In genomic region chr5:40391642-40392041, GRCh38 we compare ENCODE assay signal across 31 cellular contexts.
DNase-seq lines count a peak whose midpoint lies in the region; ATAC-seq, FAIRE-seq and TF ChIP-seq lines count a peak whose summit lies in the region.
"Had no signal": no experiment of that assay in that cellular context is flagged by ENCODE, and none has a peak within 500 bp of the region (broad histone marks: within the 10 kb centered on the region; RNA-seq: fewer than 3 reads in every experiment).

No MANE protein-coding gene starts in this region.

- no peak overlapping the region for H3K4me3 ChIP-seq in bronchial epithelial cell (ENCODE audit: low read depth, low read length)
- no peak overlapping the region for H3K4me3 ChIP-seq in keratinocyte (ENCODE audit: control insufficient read depth in 2 of 3, extremely low read depth in 1 of 3, insufficient read depth in 2 of 3, low read depth in 1 of 3, low read length in 3 of 3)
- H3K4me3 ChIP-seq: BLaER1, breast epithelium, esophagus squamous epithelium, GM12878 had no signal

- H3K27me3 ChIP-seq in bronchial epithelial cell (ENCODE audit: control insufficient read depth, insufficient read depth, low read length) (no peaks in the 10 kb centered on the region), keratinocyte (ENCODE audit: control insufficient read depth, extremely low read depth, insufficient read depth, low read length) (no peaks in the 10 kb centered on the region)
- H3K27me3 ChIP-seq: BLaER1, breast epithelium, esophagus squamous epithelium, neutrophil had no signal

- H3K27ac ChIP-seq in keratinocyte (ENCODE audit: control insufficient read depth, insufficient read depth, low read length) = no peak overlapping the region
- H3K27ac ChIP-seq: BLaER1, breast epithelium, esophagus squamous epithelium, KMS-11, neutrophil had no signal

- H3K9me1 ChIP-seq in keratinocyte (ENCODE audit: control insufficient read depth, extremely low read depth, insufficient read depth, low read length) = no peaks in the 10 kb centered on the region

- H3K9me3 Mint-ChIP-seq in stimulated activated naive CD8-positive, alpha-beta T cell treated with anti-CD3 and anti-CD28 coated beads, Interleukin-15, amount 100 ng/mL, for 72 hours = no peaks in the 10 kb centered on the region
- H3K9me3 Mint-ChIP-seq: activated B cell treated with CpG ODN at 0.5 μM for 24 hours, endodermal cell had no signal

- H3K9me3 ChIP-seq in keratinocyte (ENCODE audit: control insufficient read depth, low read depth, low read length) = no peaks in the 10 kb centered on the region
- H3K9me3 ChIP-seq: BLaER1, breast epithelium, esophagus squamous epithelium, neutrophil had no signal

- H3K4me3 Mint-ChIP-seq in stimulated activated naive CD8-positive, alpha-beta T cell treated with anti-CD3 and anti-CD28 coated beads, Interleukin-15, amount 100 ng/mL, for 72 hours = no peak overlapping the region
- H3K4me3 Mint-ChIP-seq: activated B cell treated with CpG ODN at 0.5 μM for 24 hours, endodermal cell had no signal

- FAIRE-seq in bronchial epithelial cell (lab: Jason Lieb, UNC) = no peak
- FAIRE-seq in keratinocyte (lab: Jason Lieb, UNC) = peak; percentile 32
- FAIRE-seq: D721Med, GM12878, H1, kidney had no signal

- H3K36me3 ChIP-seq in bronchial epithelial cell (ENCODE audit: control insufficient read depth, insufficient read depth, low read length) (no peaks in the 10 kb centered on the region), keratinocyte (ENCODE audit: control insufficient read depth in 2 of 2, extremely low read depth in 1 of 2, insufficient read depth in 2 of 2, low read length in 2 of 2) (no peaks in the 10 kb centered on the region)
- H3K36me3 ChIP-seq: BLaER1, breast epithelium, esophagus squamous epithelium, neutrophil had no signal

- H3K79me2 ChIP-seq in keratinocyte (ENCODE audit: control insufficient read depth, insufficient read depth, low read length) = no peaks in the 10 kb centered on the region

- H2AFZ ChIP-seq in keratinocyte (ENCODE audit: control insufficient read depth, low read length) = no peak overlapping the region

- H3K9ac ChIP-seq in keratinocyte (ENCODE audit: control insufficient read depth, extremely low read depth, insufficient read depth, low read length) = no peak overlapping the region
- H3K9ac ChIP-seq: BLaER1, KMS-11 had no signal

- H4K20me1 ChIP-seq in keratinocyte (ENCODE audit: control insufficient read depth, extremely low read depth, insufficient read depth, low read length) = no peaks in the 10 kb centered on the region
- H4K20me1 ChIP-seq: BLaER1 had no signal

- TF ChIP-seq CTCF in bronchial epithelial cell (IDR thresholded peaks at IDR 0.05; ENCODE audit: insufficient read depth, low read length, severe bottlenecking) (no peak), keratinocyte (optimal IDR thresholded peaks at IDR 0.05 in 1 of 3, IDR thresholded peaks at IDR 0.05 in 1 of 3, conservative IDR thresholded peaks at IDR 0.05 in 1 of 3; ENCODE audit: extremely low read depth in 1 of 3, insufficient read depth in 2 of 3, low read length in 3 of 3) (no peak)

- H3K4me2 ChIP-seq in keratinocyte (ENCODE audit: control insufficient read depth, extremely low read depth, insufficient read depth, low read depth, low read length) = no peak overlapping the region
- H3K4me2 ChIP-seq: BLaER1, KMS-11 had no signal

- DNase-seq in stimulated activated naive CD8-positive, alpha-beta T cell treated with anti-CD3 and anti-CD28 coated beads, Interleukin-15, amount 100 ng/mL, for 72 hours = no peak
- DNase-seq in stimulated activated naive CD8-positive, alpha-beta T cell treated with anti-CD3 and anti-CD28 coated beads, Interleukin-15, Interleukin-2, amounts not matched to agents 100 U/mL and 50 U/mL, for 24 hours = no peak
- DNase-seq in bronchial epithelial cell (ENCODE audit: low read depth) (peak; percentile 50), keratinocyte (ENCODE audit: low read depth, low spot score) (no peak), hippocampal formation (lab: John Stamatoyannopoulos, UW) (no peak), DMS 273 (lab: John Stamatoyannopoulos, UW; ENCODE audit: unreplicated experiment) (no peak), AG20443 (ENCODE audit: low spot score) (no peak)
- DNase-seq: activated B cell treated with CpG ODN at 0.5 μM for 24 hours; activated CD8-positive, alpha-beta memory T cell treated with anti-CD3 and anti-CD28 coated beads, Interleukin-2, amount 50 U/mL, for 4 hours; cortex of kidney; EL; endodermal cell; esophagus squamous epithelium; kidney; mammary epithelial cell; MM.1S; NCI-H146; SIG-M5; stimulated activated CD4-positive, alpha-beta T cell treated with anti-CD3 and anti-CD28 coated beads, Interleukin-12 subunit alpha, Interleukin-12 subunit beta, amount 100 ng/mL, for 4 hours; stimulated activated CD4-positive, alpha-beta T cell treated with anti-CD3 and anti-CD28 coated beads, Interleukin-4, amount 100 ng/mL, for 1 hour; T-helper 9 cell had no signal

- ATAC-seq in stimulated activated naive CD8-positive, alpha-beta T cell treated with anti-CD3 and anti-CD28 coated beads, Interleukin-15, amount 100 ng/mL, for 72 hours = peak; percentile 56
- ATAC-seq in stimulated activated naive CD8-positive, alpha-beta T cell treated with anti-CD3 and anti-CD28 coated beads, Interleukin-15, Interleukin-2, amounts not matched to agents 100 U/mL and 50 U/mL, for 24 hours = no peak
- no peak for ATAC-seq in GM18519 (IDR thresholded peaks at IDR 0.05; ENCODE audit: low FRiP score, unreplicated experiment)
- ATAC-seq: activated naive CD4-positive, alpha-beta T cell treated with anti-CD3 and anti-CD28 coated beads, Interleukin-2, amount 50 U/mL, for 72 hours; GM12878; sciatic nerve had no signal

- H3K4me1 ChIP-seq in keratinocyte (ENCODE audit: control insufficient read depth, extremely low read depth, insufficient read depth, low read length) = peaks cover 7% of the 10 kb centered on the region
- H3K4me1 ChIP-seq: breast epithelium had no signal

- dilution Hi-C loops in keratinocyte (cut with MboI; ENCODE audit: extremely low pct_ligation_motif_present, low sequenced_read_pairs) = no loop called here

- no peak overlapping the region for H3K27ac Mint-ChIP-seq in stimulated activated naive CD8-positive, alpha-beta T cell treated with anti-CD3 and anti-CD28 coated beads, Interleukin-15, amount 100 ng/mL, for 72 hours
- H3K27ac Mint-ChIP-seq: activated B cell treated with CpG ODN at 0.5 μM for 24 hours; activated naive CD4-positive, alpha-beta T cell treated with anti-CD3 and anti-CD28 coated beads, Interleukin-2, amount 50 U/mL, for 72 hours; endodermal cell had no signal

- no peaks in the 10 kb centered on the region for H3K27me3 Mint-ChIP-seq in stimulated activated naive CD8-positive, alpha-beta T cell treated with anti-CD3 and anti-CD28 coated beads, Interleukin-15, amount 100 ng/mL, for 72 hours
- H3K27me3 Mint-ChIP-seq: activated B cell treated with CpG ODN at 0.5 μM for 24 hours had no signal

- H3K4me1 Mint-ChIP-seq in stimulated activated naive CD8-positive, alpha-beta T cell treated with anti-CD3 and anti-CD28 coated beads, Interleukin-15, amount 100 ng/mL, for 72 hours = peaks cover 37% of the 10 kb centered on the region
